ENCODE assay signal across 1 cellular context in the genomic region with DNA sequence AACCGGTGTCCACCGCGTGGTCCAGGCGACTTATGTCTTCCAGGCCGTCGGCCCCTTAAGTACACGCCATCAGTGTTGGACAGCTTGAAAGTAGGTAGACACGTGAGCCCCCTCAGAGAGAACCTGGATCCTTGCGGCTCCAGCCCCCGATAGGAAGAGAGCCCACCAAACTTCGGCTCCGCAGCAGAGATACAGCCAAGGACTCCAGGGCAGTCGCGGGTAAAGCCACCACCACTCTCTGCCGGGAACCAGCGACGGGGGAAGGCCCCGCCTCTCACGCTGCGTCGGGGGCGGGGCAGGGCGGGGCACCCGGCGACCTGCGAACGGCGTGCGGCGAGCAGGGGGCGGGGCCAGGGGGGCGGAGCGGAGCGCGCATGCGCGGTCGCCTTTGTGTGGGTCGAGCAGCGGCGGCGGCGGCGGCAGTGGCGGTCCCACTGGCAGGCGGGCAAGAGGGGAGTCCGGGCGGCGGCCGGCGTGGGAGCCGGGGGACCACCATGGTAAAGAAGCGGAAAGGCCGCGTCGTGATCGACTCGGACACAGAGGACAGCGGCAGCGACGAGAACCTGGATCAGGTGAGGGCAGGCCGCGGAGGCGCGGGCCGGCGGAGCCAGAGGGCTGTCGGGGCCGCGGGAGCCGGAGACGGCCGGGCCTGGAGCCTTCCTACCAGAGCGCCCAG.
TF ChIP-seq lines count a peak whose summit lies in the region.

Gene RTF1, plus strand, starts transcription at position 354 of the 676 bp plus-strand sequence. Its CDS starts 21 bp downstream, at position 375.

TF ChIP-seq in HepG2, 621 proteins besides CTCF, POLR2A, EP300 and RAD21 (continued from another document and continues in another):
- TF ChIP-seq ZNF704 (CRISPR knock-in tag; IDR thresholded peaks at IDR 0.05; ENCODE audit: borderline replicate concordance) (no peak; the same call in 1 of the 2 replicates), KAT8 (CRISPR knock-in tag; IDR thresholded peaks at IDR 0.05) (peak; percentile 8; the same call in 1 of the 2 replicates), ZNF672 (CRISPR knock-in tag; IDR thresholded peaks at IDR 0.05) (no peak; the same call in 1 of the 2 replicates), MAZ (IDR thresholded peaks at IDR 0.05; ENCODE audit: borderline replicate concordance, low read depth, low read length) (no peak; the same call in 1 of the 2 replicates), MAZ (CRISPR knock-in tag; IDR thresholded peaks at IDR 0.05; ENCODE audit: low read depth) (peak; percentile 27; the same call in 1 of the 2 replicates), SOX5 (CRISPR knock-in tag; IDR thresholded peaks at IDR 0.05; ENCODE audit: borderline replicate concordance) (peak; percentile 31; the same call in 1 of the 2 replicates), ZNF18 (CRISPR knock-in tag; IDR thresholded peaks at IDR 0.05; ENCODE audit: insufficient replicate concordance) (peak; percentile 33), ZNF33A (CRISPR knock-in tag; IDR thresholded peaks at IDR 0.05; ENCODE audit: borderline replicate concordance) (no peak), GMEB1 (CRISPR knock-in tag; IDR thresholded peaks at IDR 0.05; ENCODE audit: borderline replicate concordance) (peak; percentile 94), HOXA3 (CRISPR knock-in tag; IDR thresholded peaks at IDR 0.05) (peak; percentile 42; the same call in 1 of the 2 replicates), CSRNP1 (CRISPR knock-in tag; IDR thresholded peaks at IDR 0.05) (no peak), ZC3H13 (CRISPR knock-in tag; IDR thresholded peaks at IDR 0.05) (peak; percentile 74), PAWR (CRISPR knock-in tag; IDR thresholded peaks at IDR 0.05; ENCODE audit: borderline replicate concordance) (no peak), HOXA7 (CRISPR knock-in tag; IDR thresholded peaks at IDR 0.05) (no peak), ZNF274 (CRISPR knock-in tag; IDR thresholded peaks at IDR 0.05) (peak; percentile 18; the same call in 1 of the 2 replicates), ZNF451 (CRISPR knock-in tag; IDR thresholded peaks at IDR 0.05) (0 out of 2 replicates have a peak, but pooled peaks have one; percentile 3), DR1 (CRISPR knock-in tag; IDR thresholded peaks at IDR 0.05) (peak; percentile 39; the same call in 1 of the 2 replicates), NCOA2 (CRISPR knock-in tag; IDR thresholded peaks at IDR 0.05) (peak; percentile 33), PATZ1 (CRISPR knock-in tag; IDR thresholded peaks at IDR 0.05) (peak; percentile 32; the same call in 1 of the 2 replicates), ZNF703 (CRISPR knock-in tag; IDR thresholded peaks at IDR 0.05; ENCODE audit: borderline replicate concordance) (no peak), RELA (CRISPR knock-in tag; IDR thresholded peaks at IDR 0.05) (no peak), HMGXB4 (CRISPR knock-in tag; IDR thresholded peaks at IDR 0.05; ENCODE audit: borderline replicate concordance in 1 of 2, low read depth in 1 of 2) (peak; percentile 23 to 53; a peak in 2 of 4 replicates), SP1 (IDR thresholded peaks at IDR 0.05) (no peak), SP1 (CRISPR knock-in tag; IDR thresholded peaks at IDR 0.05) (peak; percentile 93), THAP11 (CRISPR knock-in tag; IDR thresholded peaks at IDR 0.05) (peak; percentile 69), KLF9 (CRISPR knock-in tag; IDR thresholded peaks at IDR 0.05; ENCODE audit: low read depth) (no peak; the same call in 1 of the 2 replicates), ZNF792 (CRISPR knock-in tag; IDR thresholded peaks at IDR 0.05) (peak; percentile 70; the same call in 1 of the 2 replicates), CHD2 (IDR thresholded peaks at IDR 0.05; ENCODE audit: low read depth, low read length) (no peak), ZNF503 (CRISPR knock-in tag; IDR thresholded peaks at IDR 0.05) (no peak), ZNF772 (CRISPR knock-in tag; IDR thresholded peaks at IDR 0.05) (peak; percentile 39; the same call in 1 of the 2 replicates), ZNF335 (CRISPR knock-in tag; IDR thresholded peaks at IDR 0.05) (no peak; the same call in 1 of the 2 replicates), KAT2B (IDR thresholded peaks at IDR 0.05; ENCODE audit: borderline replicate concordance, low read depth, low read length) (no peak), NAIF1 (CRISPR knock-in tag; IDR thresholded peaks at IDR 0.05; ENCODE audit: borderline replicate concordance) (peak; percentile 59; the same call in 1 of the 2 replicates), ZNF883 (CRISPR knock-in tag; IDR thresholded peaks at IDR 0.05; ENCODE audit: not compliant biosample characterization) (peak; percentile 87)
- TF ChIP-seq, protein P1, sequence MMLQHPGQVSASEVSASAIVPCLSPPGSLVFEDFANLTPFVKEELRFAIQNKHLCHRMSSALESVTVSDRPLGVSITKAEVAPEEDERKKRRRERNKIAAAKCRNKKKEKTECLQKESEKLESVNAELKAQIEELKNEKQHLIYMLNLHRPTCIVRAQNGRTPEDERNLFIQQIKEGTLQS (CRISPR knock-in tag; IDR thresholded peaks at IDR 0.05), result no peak; the same call in 1 of the 2 replicates
- TF ChIP-seq, protein P2, sequence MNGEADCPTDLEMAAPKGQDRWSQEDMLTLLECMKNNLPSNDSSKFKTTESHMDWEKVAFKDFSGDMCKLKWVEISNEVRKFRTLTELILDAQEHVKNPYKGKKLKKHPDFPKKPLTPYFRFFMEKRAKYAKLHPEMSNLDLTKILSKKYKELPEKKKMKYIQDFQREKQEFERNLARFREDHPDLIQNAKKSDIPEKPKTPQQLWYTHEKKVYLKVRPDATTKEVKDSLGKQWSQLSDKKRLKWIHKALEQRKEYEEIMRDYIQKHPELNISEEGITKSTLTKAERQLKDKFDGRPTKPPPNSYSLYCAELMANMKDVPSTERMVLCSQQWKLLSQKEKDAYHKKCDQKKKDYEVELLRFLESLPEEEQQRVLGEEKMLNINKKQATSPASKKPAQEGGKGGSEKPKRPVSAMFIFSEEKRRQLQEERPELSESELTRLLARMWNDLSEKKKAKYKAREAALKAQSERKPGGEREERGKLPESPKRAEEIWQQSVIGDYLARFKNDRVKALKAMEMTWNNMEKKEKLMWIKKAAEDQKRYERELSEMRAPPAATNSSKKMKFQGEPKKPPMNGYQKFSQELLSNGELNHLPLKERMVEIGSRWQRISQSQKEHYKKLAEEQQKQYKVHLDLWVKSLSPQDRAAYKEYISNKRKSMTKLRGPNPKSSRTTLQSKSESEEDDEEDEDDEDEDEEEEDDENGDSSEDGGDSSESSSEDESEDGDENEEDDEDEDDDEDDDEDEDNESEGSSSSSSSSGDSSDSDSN (CRISPR knock-in tag; IDR thresholded peaks at IDR 0.05), result peak; percentile 95; the same call in 1 of the 2 replicates
- TF ChIP-seq, protein P3, sequence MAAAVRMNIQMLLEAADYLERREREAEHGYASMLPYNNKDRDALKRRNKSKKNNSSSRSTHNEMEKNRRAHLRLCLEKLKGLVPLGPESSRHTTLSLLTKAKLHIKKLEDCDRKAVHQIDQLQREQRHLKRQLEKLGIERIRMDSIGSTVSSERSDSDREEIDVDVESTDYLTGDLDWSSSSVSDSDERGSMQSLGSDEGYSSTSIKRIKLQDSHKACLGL (CRISPR knock-in tag; IDR thresholded peaks at IDR 0.05), result peak; percentile 94
- TF ChIP-seq, protein P4, sequence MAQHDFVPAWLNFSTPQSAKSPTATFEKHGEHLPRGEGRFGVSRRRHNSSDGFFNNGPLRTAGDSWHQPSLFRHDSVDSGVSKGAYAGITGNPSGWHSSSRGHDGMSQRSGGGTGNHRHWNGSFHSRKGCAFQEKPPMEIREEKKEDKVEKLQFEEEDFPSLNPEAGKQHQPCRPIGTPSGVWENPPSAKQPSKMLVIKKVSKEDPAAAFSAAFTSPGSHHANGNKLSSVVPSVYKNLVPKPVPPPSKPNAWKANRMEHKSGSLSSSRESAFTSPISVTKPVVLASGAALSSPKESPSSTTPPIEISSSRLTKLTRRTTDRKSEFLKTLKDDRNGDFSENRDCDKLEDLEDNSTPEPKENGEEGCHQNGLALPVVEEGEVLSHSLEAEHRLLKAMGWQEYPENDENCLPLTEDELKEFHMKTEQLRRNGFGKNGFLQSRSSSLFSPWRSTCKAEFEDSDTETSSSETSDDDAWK (CRISPR knock-in tag; IDR thresholded peaks at IDR 0.05), result no peak
- TF ChIP-seq, protein P5, sequence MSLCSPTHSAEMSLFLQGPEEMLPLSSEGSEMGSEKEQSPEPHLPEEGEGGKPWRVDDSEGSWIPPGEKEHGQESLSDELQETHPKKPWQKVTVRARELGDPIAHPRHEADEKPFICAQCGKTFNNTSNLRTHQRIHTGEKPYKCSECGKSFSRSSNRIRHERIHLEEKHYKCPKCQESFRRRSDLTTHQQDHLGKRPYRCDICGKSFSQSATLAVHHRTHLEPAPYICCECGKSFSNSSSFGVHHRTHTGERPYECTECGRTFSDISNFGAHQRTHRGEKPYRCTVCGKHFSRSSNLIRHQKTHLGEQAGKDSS (CRISPR knock-in tag; IDR thresholded peaks at IDR 0.05; ENCODE audit: borderline replicate concordance, low read depth), result no peak
